8 cellular contexts compared by ENCODE assay signal in genomic region chr17:42459256-42459982, GRCh38. TPM values are rescaled to one million over a fixed set of nuclear protein-coding genes. Genes with fewer than 3 reads are reported as not detected.
DNase-seq lines count a peak whose midpoint lies in the region; ATAC-seq and TF ChIP-seq lines count a peak whose summit lies in the region.

No MANE protein-coding gene starts in this region.

- H4K20me1 ChIP-seq in neural progenitor cell (ENCODE audit: low read depth): peaks cover 17% of the 10 kb centered on the region

- peak overlapping the region; percentile 70 for H3K4me3 ChIP-seq in neural progenitor cell

- ATAC-seq in HG02840 (IDR thresholded peaks at IDR 0.05; ENCODE audit: low FRiP score, unreplicated experiment): no peak

- no peaks in the 10 kb centered on the region for H3K27me3 Mint-ChIP-seq in activated naive CD8-positive, alpha-beta T cell
- peaks cover 3% of the 10 kb centered on the region for H3K27me3 Mint-ChIP-seq in neural progenitor cell (ENCODE audit: insufficient read depth, low read depth)

- peak overlapping the region; percentile 78 for H2AFZ ChIP-seq in neural progenitor cell (replicated peaks)

- H3K4me1 Mint-ChIP-seq in activated naive CD8-positive, alpha-beta T cell (ENCODE audit: low read depth): peaks cover 43% of the 10 kb centered on the region
- peaks cover 24% of the 10 kb centered on the region for H3K4me1 Mint-ChIP-seq in neural progenitor cell

- peaks cover 8% of the 10 kb centered on the region for H3K4me1 ChIP-seq in neural progenitor cell

- intact Hi-C loops in head of caudate nucleus (cut with DNase I): loop anchor here (2.0 kb wide), 1 partner anchor 71 kb away; the partner anchor contains the start of gene STAT3

- DNase-seq in GM10266 (ENCODE audit: extremely low spot score) (peak; percentile 38), NCI-H510A treated with DMSO at 0.1 percent for 48 hours (lab: John Stamatoyannopoulos, UW) (peak; percentile 67), head of caudate nucleus (peak; percentile 63 to 91 (median 78)), neural progenitor cell (ENCODE audit: low spot score) (peak; percentile 41), amniotic stem cell (lab: John Stamatoyannopoulos, UW) (no peak)

- H3K27ac Mint-ChIP-seq in activated naive CD8-positive, alpha-beta T cell: peak overlapping the region; percentile 75
- peak overlapping the region; percentile 95 for H3K27ac Mint-ChIP-seq in neural progenitor cell

- peak overlapping the region; percentile 40 for H3K9ac ChIP-seq in neural progenitor cell

- peaks cover 26% of the 10 kb centered on the region for H3F3A ChIP-seq in neural progenitor cell (ENCODE audit: low read depth)

- H3K27me3 ChIP-seq in neural progenitor cell: no peaks in the 10 kb centered on the region

- no peaks in the 10 kb centered on the region for H3K36me3 ChIP-seq in neural progenitor cell

- H3K9me3 ChIP-seq in neural progenitor cell (ENCODE audit: low read depth): no peaks in the 10 kb centered on the region

- peaks cover 19% of the 10 kb centered on the region for H3K79me2 ChIP-seq in neural progenitor cell (ENCODE audit: low read depth)

- TF ChIP-seq CTCF in 22Rv1 (IDR thresholded peaks at IDR 0.05): peak; percentile 84
- TF ChIP-seq CTCF in GM10266 (IDR thresholded peaks at IDR 0.05; ENCODE audit: control insufficient read depth, insufficient read depth, low read depth, missing control alignments): peak; percentile 53
- peak; percentile 47 for TF ChIP-seq CTCF in neural progenitor cell (IDR thresholded peaks at IDR 0.05)

- H3K36me3 Mint-ChIP-seq in activated naive CD8-positive, alpha-beta T cell: peaks cover 4% of the 10 kb centered on the region
- H3K36me3 Mint-ChIP-seq in neural progenitor cell: peaks cover 5% of the 10 kb centered on the region

- H3K27ac ChIP-seq in 22Rv1 (peak overlapping the region; percentile 78), neural progenitor cell (no peak overlapping the region)

- H3K4me3 Mint-ChIP-seq in activated naive CD8-positive, alpha-beta T cell: peak overlapping the region; percentile 91
- H3K4me3 Mint-ChIP-seq in neural progenitor cell: peak overlapping the region; percentile 97

- peak overlapping the region; percentile 80 for H3K4me2 ChIP-seq in neural progenitor cell

- H3K9me3 Mint-ChIP-seq in activated naive CD8-positive, alpha-beta T cell (ENCODE audit: low read depth): no peaks in the 10 kb centered on the region
- no peaks in the 10 kb centered on the region for H3K9me3 Mint-ChIP-seq in neural progenitor cell

RNA-seq across cellular contexts. Expression of gene ATP6V0A1, which starts 0.7 kb away (rescaled TPM):
- total RNA-seq in neural progenitor cell (ENCODE audit: low replicate concordance): 30.9 and 40.4 TPM in 2 replicates

RNA-seq across cellular contexts. Expression of gene CAVIN1, which starts 36.4 kb away (rescaled TPM):
- total RNA-seq in neural progenitor cell (ENCODE audit: low replicate concordance): 5.5 and 14.0 TPM in 2 replicates
